9 cellular contexts compared by ENCODE assay signal in the genomic region with DNA sequence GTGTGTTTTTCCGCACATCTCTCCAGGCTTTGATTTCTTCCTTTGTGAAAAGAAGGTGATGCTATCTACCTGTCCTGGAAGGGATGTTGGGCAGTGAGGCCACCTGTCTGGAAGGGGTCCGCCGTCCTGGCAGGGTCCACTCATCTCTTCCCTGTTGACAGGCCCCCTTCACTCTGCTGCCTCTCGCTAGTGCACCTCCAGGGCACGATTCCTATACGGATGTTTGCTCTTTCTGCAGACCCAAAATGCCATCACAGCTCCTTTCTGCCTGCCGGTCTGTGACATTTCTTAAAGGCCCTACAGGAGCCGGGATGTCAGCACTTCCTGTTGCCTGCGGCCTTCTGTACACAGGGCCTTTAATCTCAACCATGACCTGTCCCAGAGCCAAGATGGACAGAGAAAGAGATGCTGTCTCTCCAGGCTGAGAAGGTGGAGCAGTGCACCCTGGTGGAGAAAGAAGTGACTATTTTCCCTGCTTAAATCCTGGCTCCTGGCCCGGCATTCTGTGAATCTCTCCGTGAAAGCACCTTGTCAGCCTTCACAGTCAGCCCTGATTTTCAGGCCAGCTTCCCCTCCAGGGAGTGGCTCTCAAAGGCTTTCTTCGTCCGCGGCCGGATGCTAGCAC. TPM values are rescaled to one million over a fixed set of nuclear protein-coding genes. Genes with fewer than 3 reads are reported as not detected.
A peak's percentile ranks its signal among the peaks of the same experiment; 100 is the strongest.
DNase-seq lines count a peak whose midpoint lies in the region; ATAC-seq, FAIRE-seq and TF ChIP-seq lines count a peak whose summit lies in the region.
"Had no signal": no experiment of that assay in that cellular context is flagged by ENCODE, and none has a peak within 500 bp of the region (broad histone marks: within the 10 kb centered on the region; RNA-seq: fewer than 3 reads in every experiment).

No MANE protein-coding gene starts in this region.

- intact Hi-C loops in left colon (cut with DNase I, micrococcal nuclease) (loop anchor here in 1 of 2 donors (10.0 kb wide), 1 partner anchor 396 kb away; a partner anchor contains a TSS), gastrocnemius medialis (cut with DNase I; ENCODE audit: low total_unique reads) (no loop called here)

- in situ Hi-C loops in gastrocnemius medialis (cut with MboI; ENCODE audit: low sequenced_read_pairs in 4 of 4), result no loop called here

- peak; percentile 29 for DNase-seq in A172 (ENCODE audit: low spot score)
- peak; percentile 26 for DNase-seq in HTR-8/SVneo (ENCODE audit: insufficient read length, low spot score)
- DNase-seq in bronchial epithelial cell (ENCODE audit: low read depth), result peak; percentile 15
- DNase-seq in left colon, result peak; percentile 57 to 58
- DNase-seq in foreskin melanocyte, result no peak
- no peak for DNase-seq in NCI-H345 (lab: John Stamatoyannopoulos, UW)
- DNase-seq in gastrocnemius medialis, result no peak

- no peak overlapping the region for H3K4me3 ChIP-seq in bronchial epithelial cell (ENCODE audit: low read depth, low read length)
- H3K4me3 ChIP-seq in gastrocnemius medialis, result no peak overlapping the region

- H3K27ac ChIP-seq in gastrocnemius medialis, result no peak overlapping the region

- H3K4me1 ChIP-seq in gastrocnemius medialis, result no peaks in the 10 kb centered on the region

- no peaks in the 10 kb centered on the region for H3K9me3 ChIP-seq in gastrocnemius medialis

- TF ChIP-seq CTCF in bronchial epithelial cell (IDR thresholded peaks at IDR 0.05; ENCODE audit: insufficient read depth, low read length, severe bottlenecking) (peak; percentile 28), gastrocnemius medialis (IDR thresholded peaks at IDR 0.05 in 4 of 5, conservative IDR thresholded peaks at IDR 0.05 in 1 of 5) (no peak)

- no peak for TF ChIP-seq POLR2A in gastrocnemius medialis (IDR thresholded peaks at IDR 0.05)

- no peaks in the 10 kb centered on the region for H3K36me3 ChIP-seq in bronchial epithelial cell (ENCODE audit: control insufficient read depth, insufficient read depth, low read length)
- no peaks in the 10 kb centered on the region for H3K36me3 ChIP-seq in gastrocnemius medialis

- ATAC-seq in left colon, result peak; percentile 37
- ATAC-seq in gastrocnemius medialis, result no peak
- ATAC-seq in GM18858 (IDR thresholded peaks at IDR 0.05; ENCODE audit: unreplicated experiment), result no peak

- FAIRE-seq in HTR-8/SVneo (lab: Jason Lieb, UNC) (no peak), bronchial epithelial cell (lab: Jason Lieb, UNC) (peak; percentile 28)

- H3K27me3 ChIP-seq in bronchial epithelial cell (ENCODE audit: control insufficient read depth, insufficient read depth, low read length) (peaks cover 4% of the 10 kb centered on the region), gastrocnemius medialis (no peaks in the 10 kb centered on the region)

RNA-seq across cellular contexts. Expression of a gene that starts 7.4 kb away (rescaled TPM):
- not detected in 2 replicates for total RNA-seq in A172 (2014; rRNA removed; shearing (Covaris generic))
- 5.3 and 32.9 TPM in 2 replicates for total RNA-seq in bronchial epithelial cell
- 100 to 1,000 TPM; 510 to 690 TPM for total RNA-seq in left colon
- under 1 TPM in 1 of 4 donors, not detected in 3; 0.83 TPM for total RNA-seq in gastrocnemius medialis
- total RNA-seq: activated T-helper 2 cell treated with anti-CD3 and anti-CD28 coated beads, Interferon-gamma antibody, Interleukin-2, Interleukin-4, amounts not matched to agents 10 μg/mL and 5 μg/mL and 100 μg/mL, durations not matched to agents 14 hours and 24 hours and 36 hours had no signal

Comparison
In these comparisons a context has a peak if more than half of its experiments do, and no peak if none do; other contexts are left out.
1. DNase-seq: peak in A172 (single experiment), HTR-8/SVneo (single experiment), bronchial epithelial cell (single experiment) and left colon (2 of 2); none in foreskin melanocyte (single experiment), NCI-H345 (single experiment) and gastrocnemius medialis (0 of 2).
2. RNA of a gene that starts 7.4 kb away (total RNA-seq): 510 to 690 TPM in left colon; 5.3 to 32.9 TPM in bronchial epithelial cell, not detected in A172 and 0.83 TPM in gastrocnemius medialis; every median in the first group is over 10 times any median in the second.